Comparison of ENCODE assay signal across 22 cellular contexts in genomic region chr12:123099556-123100192, GRCh38. TPM values are rescaled to one million over a fixed set of nuclear protein-coding genes. Genes with fewer than 3 reads are reported as not detected.
DNase-seq lines count a peak whose midpoint lies in the region; FAIRE-seq and TF ChIP-seq lines count a peak whose summit lies in the region.
"Had no signal": no experiment of that assay in that cellular context is flagged by ENCODE, and none has a peak within 500 bp of the region (broad histone marks: within the 10 kb centered on the region; RNA-seq: fewer than 3 reads in every experiment).

No MANE protein-coding gene starts in this region.

- H3K27ac ChIP-seq in H1 (ENCODE audit: low read depth, low read length) (no peak overlapping the region), PC-9 (no peak overlapping the region)
- H3K27ac ChIP-seq: C4-2B, parathyroid adenoma, sigmoid colon, thoracic aorta had no signal

- no peaks in the 10 kb centered on the region for H3K27me3 ChIP-seq in H1 (replicated peaks in 1 of 4; ENCODE audit: control insufficient read depth in 3 of 4, extremely low read depth in 1 of 4, insufficient read depth in 3 of 4, low read length in 3 of 4)
- H3K27me3 ChIP-seq in PC-9 (ENCODE audit: insufficient read depth, low read depth), result no peaks in the 10 kb centered on the region
- H3K27me3 ChIP-seq: gastrocnemius medialis, sigmoid colon had no signal

- H3K18ac ChIP-seq in H1 (ENCODE audit: extremely low read depth, low read length), result no peak overlapping the region

- H4K20me1 ChIP-seq in H1 (replicated peaks in 1 of 2; ENCODE audit: control insufficient read depth in 1 of 2, insufficient read depth in 2 of 2, low read length in 2 of 2) (no peaks in the 10 kb centered on the region), PC-9 (ENCODE audit: insufficient read depth) (no peaks in the 10 kb centered on the region)

- no peak overlapping the region for H3K14ac ChIP-seq in H1 (ENCODE audit: insufficient read length)

- H2AFZ ChIP-seq in H1 (ENCODE audit: low read length) (no peak overlapping the region), PC-9 (no peak overlapping the region)
- H2AFZ ChIP-seq: parathyroid adenoma had no signal

- no peaks in the 10 kb centered on the region for H3K9me2 ChIP-seq in PC-9 (ENCODE audit: insufficient read depth)

- intact Hi-C loops in PC-9 (cut with micrococcal nuclease; ENCODE audit: unreplicated experiment), result no loop called here

- no peak overlapping the region for H3K23ac ChIP-seq in H1 (ENCODE audit: insufficient read length)

- H3K23me2 ChIP-seq in H1 (ENCODE audit: low read depth, low read length), result no peaks in the 10 kb centered on the region

- DNase-seq in NCI-H748 (lab: John Stamatoyannopoulos, UW; ENCODE audit: unreplicated experiment), result peak; percentile 40
- DNase-seq in NCI-H748 treated with DMSO at 0.1 percent for 48 hours (lab: John Stamatoyannopoulos, UW), result no peak
- DNase-seq in DMS79 treated with DMSO at 0.1 percent for 48 hours (lab: John Stamatoyannopoulos, UW), result peak; percentile 78
- peak; percentile 26 for DNase-seq in NCI-H2227 treated with DMSO at 0.1 percent for 48 hours (lab: John Stamatoyannopoulos, UW)
- DNase-seq in H1 (ENCODE audit: low read depth in 1 of 2, low spot score in 2 of 2), result no peak
- DNase-seq in DMS153 (lab: John Stamatoyannopoulos, UW), result no peak
- no peak for DNase-seq in PC-9
- no peak for DNase-seq in stimulated activated CD4-positive, alpha-beta T cell treated with anti-CD3 and anti-CD28 coated beads, Interleukin-4, amount 100 ng/mL, for 1 hour
- DNase-seq: activated naive CD4-positive, alpha-beta T cell treated with anti-CD3 and anti-CD28 coated beads, Interleukin-2, amount 50 U/mL, for 16 hours; activated T-cell treated with anti-CD3 and anti-CD28 coated beads, Interleukin-2, amount 50 U/mL, for 72 hours; DMS53; effector CD8-positive, alpha-beta T cell; gastrocnemius medialis; NCI-H2081 treated with DMSO at 0.1 percent for 48 hours; sigmoid colon had no signal

- H3K56ac ChIP-seq in H1 (replicated peaks; ENCODE audit: insufficient read length, low read depth, low read length), result no peak overlapping the region

- H3K4me2 ChIP-seq in H1 (ENCODE audit: insufficient read depth in 1 of 2, low read depth in 2 of 2, low read length in 2 of 2) (no peak overlapping the region), PC-9 (no peak overlapping the region)
- H3K4me2 ChIP-seq: A549 had no signal

- WGBS in H1 (ENCODE audit: extremely low coverage in 1 of 2, insufficient coverage in 1 of 2, insufficient read length in 1 of 2, insufficient replicate concordance in 2 of 2, low coverage in 1 of 2, low lambda C conversion rate in 2 of 2, missing lambda C conversion rate in 1 of 2), 2 experiments, result 94% methylated on average over 6 of the region's 6 CpGs; no CpG with 5 or more reads in 1 of the 2 experiments

- H3K4ac ChIP-seq in H1 (replicated peaks; ENCODE audit: insufficient read length, low read depth, low read length), result no peak overlapping the region

- no peak overlapping the region for H2BK20ac ChIP-seq in H1 (ENCODE audit: low read length)

- H3K79me2 ChIP-seq in H1 (ENCODE audit: control insufficient read depth in 1 of 2, insufficient read depth in 2 of 2, low read length in 2 of 2), result no peaks in the 10 kb centered on the region; a peak in 1 of 4 replicates
- H3K79me2 ChIP-seq in PC-9 (ENCODE audit: low read depth), result peaks cover 6% of the 10 kb centered on the region; the same call in 1 of the 2 replicates

- no peak for TF ChIP-seq EP300 in H1 (IDR thresholded peaks at IDR 0.05; ENCODE audit: borderline replicate concordance in 1 of 2, low read depth in 2 of 2, low read length in 2 of 2)

- no peak overlapping the region for H2BK12ac ChIP-seq in H1 (ENCODE audit: low read depth, low read length)

- no peak overlapping the region for H4K5ac ChIP-seq in H1 (ENCODE audit: insufficient read length, low read depth, low read length)

- TF ChIP-seq RAD21 in H1 (IDR thresholded peaks at IDR 0.05 in 1 of 2, conservative IDR thresholded peaks at IDR 0.05 in 1 of 2; ENCODE audit: low read depth in 2 of 2, low read length in 2 of 2), result no peak

- CTCF ChIA-PET in H1 (lab: Charles Lee; ENCODE audit: partially characterized antibody), result interaction anchor here (0.5 to 1.6 kb wide), 4 partner anchors 18 to 139 kb away, joined by 3 to 5 read pairs (median 4); no protein-coding TSS in a partner anchor
- CTCF ChIA-PET in PC-9 (lab: Charles Lee), result no interaction called here

- H3K4me3 ChIP-seq in H1 (ENCODE audit: extremely low read depth in 1 of 4, insufficient read depth in 2 of 4, low read depth in 3 of 4, low read length in 4 of 4), result no peak overlapping the region
- no peak overlapping the region for H3K4me3 ChIP-seq in PC-9
- H3K4me3 ChIP-seq: A549, gastrocnemius medialis, sigmoid colon, thoracic aorta had no signal

- no peak overlapping the region for H2BK120ac ChIP-seq in H1 (replicated peaks; ENCODE audit: low read depth, low read length)

- H3K79me1 ChIP-seq in H1 (ENCODE audit: low read depth, low read length), result no peaks in the 10 kb centered on the region

- peak overlapping the region; percentile 34 for H4K91ac ChIP-seq in H1 (replicated peaks; ENCODE audit: insufficient read length, low read length)

- H3K36me3 ChIP-seq in H1 (ENCODE audit: control insufficient read depth in 2 of 4, insufficient read depth in 4 of 4, low read length in 3 of 4) (no peaks in the 10 kb centered on the region), PC-9 (ENCODE audit: low read depth) (no peaks in the 10 kb centered on the region)
- H3K36me3 ChIP-seq: gastrocnemius medialis, sigmoid colon, thoracic aorta had no signal

- POLR2A ChIA-PET in H1 (lab: Charles Lee; ENCODE audit: partially characterized antibody) (interaction anchor here (0.8 to 1.2 kb wide), 2 partner anchors 12 to 133 kb away, joined by 3 read pairs; partner anchors contain the start of genes MPHOSPH9 and MTRFR), PC-9 (lab: Charles Lee; ENCODE audit: unreplicated experiment) (no interaction called here)

- TF ChIP-seq CTCF in H1 (IDR thresholded peaks at IDR 0.05; ENCODE audit: control extremely low read depth in 1 of 3, insufficient read depth in 1 of 3, low read depth in 1 of 3, low read length in 3 of 3) (no peak), PC-9 (conservative IDR thresholded peaks at IDR 0.05) (no peak)

- no peak overlapping the region for H4K8ac ChIP-seq in H1 (ENCODE audit: extremely low read depth, insufficient read depth, low read length)

- no peak overlapping the region for H3K9ac ChIP-seq in H1 (replicated peaks in 1 of 4; ENCODE audit: extremely low read depth in 1 of 4, low read depth in 3 of 4, low read length in 3 of 4)
- H3K9ac ChIP-seq: parathyroid adenoma had no signal

- no peak for FAIRE-seq in H1 (lab: Jason Lieb, UNC)
- FAIRE-seq: A549, astrocyte, GM12891, TTC549 had no signal

- no peak overlapping the region; the same call in 1 of the 2 replicates for H2AK5ac ChIP-seq in H1 (ENCODE audit: low read depth, low read length)

- TF ChIP-seq POLR2A in H1 (IDR thresholded peaks at IDR 0.05; ENCODE audit: control extremely low read depth in 1 of 2, low read depth in 2 of 2, low read length in 2 of 2), result no peak

- peak overlapping the region; percentile 14; the same call in 1 of the 2 replicates for H2BK15ac ChIP-seq in H1 (ENCODE audit: low read length)

- H2BK5ac ChIP-seq in H1 (ENCODE audit: low read depth, low read length), result no peak overlapping the region

- no TSS peak for BruUV-seq in PC-9 (replicated peaks; lab: Mats Ljungman, UMichigan)

- H3K9me3 ChIP-seq in H1 (ENCODE audit: insufficient read depth in 2 of 2, low read depth in 1 of 2, low read length in 1 of 2) (no peaks in the 10 kb centered on the region), PC-9 (ENCODE audit: insufficient read depth, low read depth) (no peaks in the 10 kb centered on the region)
- H3K9me3 ChIP-seq: A549, gastrocnemius medialis, sigmoid colon, thoracic aorta had no signal

- H3K4me1 ChIP-seq in H1 (replicated peaks in 1 of 4; ENCODE audit: control insufficient read depth in 3 of 4, insufficient read depth in 4 of 4, low read length in 3 of 4), result peaks cover 5 to 11% (median 7%) of the 10 kb centered on the region in 4 experiments
- H3K4me1 ChIP-seq in PC-9 (replicated peaks; ENCODE audit: insufficient read depth), result peaks cover 34% of the 10 kb centered on the region
- H3K4me1 ChIP-seq: parathyroid adenoma had no signal

- peaks cover 19% of the 10 kb centered on the region for H3F3A ChIP-seq in PC-9 (ENCODE audit: insufficient read depth, low read depth)

TF ChIP-seq in H1, 55 proteins besides CTCF, POLR2A, EP300 and RAD21 (continues in another document):
- TF ChIP-seq NRF1 (IDR thresholded peaks at IDR 0.05; ENCODE audit: low read depth, low read length), result no peak
- TF ChIP-seq BACH1 (IDR thresholded peaks at IDR 0.05; ENCODE audit: low read length), result no peak
- no peak for TF ChIP-seq POLR2AphosphoS5 (IDR thresholded peaks at IDR 0.05; ENCODE audit: low read depth, low read length)
- TF ChIP-seq HDAC2 (IDR thresholded peaks at IDR 0.05; ENCODE audit: borderline replicate concordance in 1 of 2, low read depth in 2 of 2, low read length in 2 of 2), result no peak
- TF ChIP-seq TCF12 (IDR thresholded peaks at IDR 0.05; ENCODE audit: low read depth, low read length), result no peak
- no peak for TF ChIP-seq ZNF274 (IDR thresholded peaks at IDR 0.05; ENCODE audit: borderline replicate concordance, extremely low read depth, low read length)
- TF ChIP-seq ATF2 (IDR thresholded peaks at IDR 0.05; ENCODE audit: low read length), result no peak
- no peak for TF ChIP-seq SIN3A (conservative IDR thresholded peaks at IDR 0.05 in 1 of 2, IDR thresholded peaks at IDR 0.05 in 1 of 2; ENCODE audit: low read depth in 1 of 2, low read length in 2 of 2)

RNA-seq across cellular contexts. Expression of gene PITPNM2, which starts 51.2 kb away (rescaled TPM):
- total RNA-seq in H1 (2021; fragmentation: NEBNext Ultra II Directional; extraction: Animal tissue kit (Norgen Biotek cat#: 25700)), result 2.3 and 3.4 TPM in 2 replicates
- polyA plus RNA-seq in H1 (2011; rRNA removed), result 0.59 and 0.97 TPM in 2 replicates
- 0.90 TPM for polyA plus RNA-seq in H1 (2011; cell fraction: cytosol; rRNA removed)
- polyA plus RNA-seq in H1 (2011; cell fraction: nucleus; rRNA removed), result 3.2 TPM
- polyA plus RNA-seq in H1 (2012, experiment 1 of 2), result 1.2 to 1.9 TPM (median 1.6 TPM) in 4 replicates
- polyA plus RNA-seq in H1 (2012, experiment 2 of 2), result 0.87 TPM
- polyA plus RNA-seq in H1 (2013, experiment 1 of 2), result 1.4 TPM
- polyA plus RNA-seq in H1 (2013, experiment 2 of 2), result 1.7 TPM
- 1.0 and 1.1 TPM in 2 replicates for polyA minus RNA-seq in H1 (2011; rRNA and poly(A)+ RNA removed)
- 2.3 TPM for polyA minus RNA-seq in H1 (2011; cell fraction: cytosol; rRNA and poly(A)+ RNA removed)
- polyA minus RNA-seq in H1 (2011; cell fraction: nucleus; rRNA and poly(A)+ RNA removed), result 1.8 TPM
- total RNA-seq in PC-9 (2021), result 16.6 and 21.6 TPM in 2 replicates

Comparison
In these comparisons a context has a peak if more than half of its experiments do, and no peak if none do; other contexts are left out.
1. DNase-seq: peak in NCI-H748 (single experiment), DMS79 treated with DMSO at 0.1 percent for 48 hours (single experiment) and NCI-H2227 treated with DMSO at 0.1 percent for 48 hours (single experiment); none in NCI-H748 treated with DMSO at 0.1 percent for 48 hours (single experiment), H1 (0 of 2), DMS153 (single experiment), PC-9 (0 of 2) and stimulated activated CD4-positive, alpha-beta T cell treated with anti-CD3 and anti-CD28 coated beads, Interleukin-4, amount 100 ng/mL, for 1 hour (single experiment).